8 cellular contexts compared by ENCODE assay signal in the genomic region with DNA sequence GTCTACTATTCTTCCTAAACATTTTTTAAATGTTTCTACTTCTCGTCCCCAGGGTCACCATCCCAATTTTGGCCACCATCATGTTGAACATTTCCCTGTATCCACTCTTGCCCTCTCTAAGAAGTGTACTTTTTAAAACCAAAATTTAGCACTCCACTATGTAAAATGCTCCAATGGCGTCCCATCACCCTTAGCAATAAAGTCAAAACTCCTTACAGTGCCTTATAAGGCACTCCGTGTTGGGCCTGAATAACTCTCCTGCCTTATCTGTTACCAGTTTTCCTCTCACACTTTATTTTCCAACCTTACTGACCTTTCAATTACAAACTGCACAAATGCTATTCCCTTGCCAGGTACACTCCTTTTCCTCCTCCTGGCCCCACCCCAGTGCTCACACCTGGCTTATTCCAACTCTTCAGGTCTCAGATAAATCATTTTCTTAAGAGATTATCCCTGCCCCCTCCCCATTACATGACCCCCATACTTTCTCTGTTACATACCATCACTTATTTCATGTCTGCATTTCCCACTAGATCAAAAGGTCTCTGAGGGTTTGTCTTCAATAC. TPM values are rescaled to one million over a fixed set of nuclear protein-coding genes. Genes with fewer than 3 reads are reported as not detected.
DNase-seq lines count a peak whose midpoint lies in the region; ATAC-seq, FAIRE-seq and TF ChIP-seq lines count a peak whose summit lies in the region.

No MANE protein-coding gene starts in this region.

- WGBS in aorta, 2 donors, result 80 to 83% methylated on average over 3 of the region's 3 CpGs

- peaks cover 35% of the 10 kb centered on the region for H3K4me1 ChIP-seq in left ventricle myocardium inferior
- peaks cover 4 to 7% of the 10 kb centered on the region in 2 donors for H3K4me1 ChIP-seq in aorta (ENCODE audit: control insufficient read depth in 1 of 2, insufficient read depth in 2 of 2, low read length in 2 of 2)

- H3K27me3 ChIP-seq in left ventricle myocardium inferior (ENCODE audit: low read depth) (no peaks in the 10 kb centered on the region), aorta (ENCODE audit: control insufficient read depth in 1 of 2, insufficient read depth in 2 of 2, low read length in 1 of 2) (no peaks in the 10 kb centered on the region)

- H3K4me1 Mint-ChIP-seq in mesothelial cell of epicardium, result peaks cover 18% of the 10 kb centered on the region

- no peak overlapping the region for H3K27ac ChIP-seq in left ventricle myocardium inferior (replicated peaks)
- H3K27ac ChIP-seq in aorta (ENCODE audit: low read depth in 1 of 2, low read length in 2 of 2), result no peak overlapping the region

- peaks cover 3% of the 10 kb centered on the region for H3K9me3 Mint-ChIP-seq in mesothelial cell of epicardium

- DNase-seq in left ventricle myocardium inferior, result no peak
- DNase-seq in left ventricle myocardium superior, result no peak
- DNase-seq in astrocyte of the spinal cord (ENCODE audit: low read depth, low spot score), result no peak
- no peak for DNase-seq in mesothelial cell of epicardium (ENCODE audit: low spot score in 2 of 2, unreplicated experiment in 2 of 2)
- DNase-seq in aorta, result no peak
- DNase-seq in HTR-8/SVneo (ENCODE audit: insufficient read length, low spot score), result no peak
- DNase-seq in NCI-H748 (lab: John Stamatoyannopoulos, UW; ENCODE audit: unreplicated experiment), result no peak
- DNase-seq in T-helper 9 cell, result no peak

- no peak for TF ChIP-seq CTCF in left ventricle myocardium inferior (IDR thresholded peaks at IDR 0.05; ENCODE audit: borderline replicate concordance)
- no peak for TF ChIP-seq CTCF in astrocyte of the spinal cord (IDR thresholded peaks at IDR 0.05; ENCODE audit: low read depth, low read length)
- TF ChIP-seq CTCF in mesothelial cell of epicardium (IDR thresholded peaks at IDR 0.05; ENCODE audit: unreplicated experiment), result no peak

- peaks cover 6% of the 10 kb centered on the region for H3K36me3 ChIP-seq in left ventricle myocardium inferior
- H3K36me3 ChIP-seq in aorta (ENCODE audit: control insufficient read depth in 1 of 2, insufficient read depth in 2 of 2, low read length in 1 of 2), result no peaks in the 10 kb centered on the region

- intact Hi-C loops in left ventricle myocardium inferior (cut with micrococcal nuclease), result no loop called here
- intact Hi-C loops in left ventricle myocardium superior (cut with micrococcal nuclease), result no loop called here
- intact Hi-C loops in aorta (cut with DNase I), result no loop called here

- peak overlapping the region; percentile 81 for H3K4me3 Mint-ChIP-seq in mesothelial cell of epicardium

- H3K27me3 Mint-ChIP-seq in mesothelial cell of epicardium (ENCODE audit: low read depth), result no peaks in the 10 kb centered on the region

- H3K4me3 ChIP-seq in left ventricle myocardium inferior (peak overlapping the region; percentile 97), astrocyte of the spinal cord (ENCODE audit: low read depth, low read length) (peak overlapping the region; percentile 81), aorta (ENCODE audit: low read length in 2 of 2) (peak overlapping the region; percentile 65 to 79)

- H3K27ac Mint-ChIP-seq in mesothelial cell of epicardium, result peak overlapping the region; percentile 96

- H3K9me3 ChIP-seq in left ventricle myocardium inferior (replicated peaks) (no peaks in the 10 kb centered on the region), aorta (ENCODE audit: control insufficient read depth, low read length) (no peaks in the 10 kb centered on the region)

- ATAC-seq in left ventricle myocardium superior, result no peak
- ATAC-seq in aorta (ENCODE audit: low FRiP score), result no peak

- in situ Hi-C loops in astrocyte of the spinal cord (cut with HindIII; ENCODE audit: low sequenced_read_pairs), result no loop called here

- H3K36me3 Mint-ChIP-seq in mesothelial cell of epicardium, result peaks cover 12% of the 10 kb centered on the region

- no peak for FAIRE-seq in HTR-8/SVneo (lab: Jason Lieb, UNC)

RNA-seq across cellular contexts. Expression of a gene that starts 1.3 kb away (rescaled TPM):
- total RNA-seq in left ventricle myocardium inferior, result 13.3 TPM
- total RNA-seq in left ventricle myocardium superior, result 14.4 TPM
- 30.5 to 35.1 TPM (median 31.7 TPM) in 3 replicates for total RNA-seq in mesothelial cell of epicardium
- 10 to 100 TPM; 23.2 to 32.8 TPM for total RNA-seq in aorta
- 10 to 100 TPM in 1 of 2 donors, 1 to 10 TPM in 1; 5.0 to 12.7 TPM for polyA plus RNA-seq in aorta
